ENCODE assay signal across 1 cellular context in genomic region chr6:7312616-7313504, GRCh38.
TF ChIP-seq lines count a peak whose summit lies in the region.

Gene SSR1, minus strand, starts transcription at chr6:7313199. Its CDS starts 79 bp downstream, at chr6:7313120.

TF ChIP-seq in HepG2, 621 proteins besides CTCF, POLR2A, EP300 and RAD21 (continued from another document and continues in another):
- TF ChIP-seq ZNF770 (CRISPR knock-in tag; IDR thresholded peaks at IDR 0.05) (peak; percentile 58; the same call in 1 of the 2 replicates), MBD4 (IDR thresholded peaks at IDR 0.05; ENCODE audit: borderline replicate concordance, low read length) (no peak), ZNF331 (CRISPR knock-in tag; IDR thresholded peaks at IDR 0.05) (peak; percentile 87), HMGXB3 (CRISPR knock-in tag; IDR thresholded peaks at IDR 0.05; ENCODE audit: borderline replicate concordance) (0 out of 2 replicates have a peak, but pooled peaks have one; percentile 50), FOXK1 (CRISPR knock-in tag; IDR thresholded peaks at IDR 0.05; ENCODE audit: borderline replicate concordance, low read depth) (peak; percentile 63), ZNF775 (CRISPR knock-in tag; IDR thresholded peaks at IDR 0.05; ENCODE audit: borderline replicate concordance) (no peak), DPF2 (CRISPR knock-in tag; IDR thresholded peaks at IDR 0.05; ENCODE audit: borderline replicate concordance, low read depth) (peak; percentile 22; the same call in 1 of the 2 replicates), TOPORS (CRISPR knock-in tag; IDR thresholded peaks at IDR 0.05) (peak; percentile 73; the same call in 1 of the 2 replicates), KAT8 (CRISPR knock-in tag; IDR thresholded peaks at IDR 0.05) (peak; percentile 97), ZNF251 (CRISPR knock-in tag; IDR thresholded peaks at IDR 0.05) (peak; percentile 13; the same call in 1 of the 2 replicates), E2F5 (CRISPR knock-in tag; conservative IDR thresholded peaks at IDR 0.05) (peak; percentile 50), ZNF773 (CRISPR knock-in tag; IDR thresholded peaks at IDR 0.05; ENCODE audit: borderline replicate concordance) (0 out of 2 replicates have a peak, but pooled peaks have one; percentile 11), MEIS1 (CRISPR knock-in tag; IDR thresholded peaks at IDR 0.05; ENCODE audit: borderline replicate concordance) (no peak), FOSL2 (CRISPR knock-in tag; IDR thresholded peaks at IDR 0.05) (peak; percentile 74), DNMT1 (CRISPR knock-in tag; IDR thresholded peaks at IDR 0.05) (0 out of 2 replicates have a peak, but pooled peaks have one; percentile 31), ERF (CRISPR knock-in tag; IDR thresholded peaks at IDR 0.05) (peak; percentile 97), ZNF629 (CRISPR knock-in tag; conservative IDR thresholded peaks at IDR 0.05) (0 out of 2 replicates have a peak, but pooled peaks have one; percentile 31), TMF1 (CRISPR knock-in tag; IDR thresholded peaks at IDR 0.05; ENCODE audit: low read depth) (peak; percentile 77; the same call in 1 of the 2 replicates), MIXL1 (CRISPR knock-in tag; IDR thresholded peaks at IDR 0.05) (peak; percentile 98), NFIB (CRISPR knock-in tag; IDR thresholded peaks at IDR 0.05; ENCODE audit: borderline replicate concordance) (no peak), MXD3 (CRISPR knock-in tag; IDR thresholded peaks at IDR 0.05) (no peak; the same call in none of the 2 replicates), IKZF5 (CRISPR knock-in tag; IDR thresholded peaks at IDR 0.05) (peak; percentile 88), ZMYM2 (CRISPR knock-in tag; IDR thresholded peaks at IDR 0.05) (no peak), PRDM10 (CRISPR knock-in tag; IDR thresholded peaks at IDR 0.05; ENCODE audit: low read depth) (peak; percentile 72; the same call in 1 of the 2 replicates), ZNF407 (CRISPR knock-in tag; IDR thresholded peaks at IDR 0.05; ENCODE audit: not compliant biosample characterization) (peak; percentile 90), MYPOP (CRISPR knock-in tag; IDR thresholded peaks at IDR 0.05) (peak; percentile 84; the same call in 1 of the 2 replicates), ZNF33B (CRISPR knock-in tag; IDR thresholded peaks at IDR 0.05) (0 out of 2 replicates have a peak, but pooled peaks have one; percentile 84), PRMT3 (CRISPR knock-in tag; IDR thresholded peaks at IDR 0.05; ENCODE audit: borderline replicate concordance, low read depth) (peak; percentile 97; the same call in 1 of the 2 replicates), ZNF589 (CRISPR knock-in tag; conservative IDR thresholded peaks at IDR 0.05) (0 out of 2 replicates have a peak, but pooled peaks have one; percentile 68), SMC3 (IDR thresholded peaks at IDR 0.05; ENCODE audit: low read length) (no peak), CBX5 (CRISPR knock-in tag; IDR thresholded peaks at IDR 0.05; ENCODE audit: borderline replicate concordance) (peak; percentile 53; the same call in 1 of the 2 replicates), MLX (CRISPR knock-in tag; IDR thresholded peaks at IDR 0.05) (peak; percentile 99)
